13 cellular contexts compared by ENCODE assay signal in the genomic region with DNA sequence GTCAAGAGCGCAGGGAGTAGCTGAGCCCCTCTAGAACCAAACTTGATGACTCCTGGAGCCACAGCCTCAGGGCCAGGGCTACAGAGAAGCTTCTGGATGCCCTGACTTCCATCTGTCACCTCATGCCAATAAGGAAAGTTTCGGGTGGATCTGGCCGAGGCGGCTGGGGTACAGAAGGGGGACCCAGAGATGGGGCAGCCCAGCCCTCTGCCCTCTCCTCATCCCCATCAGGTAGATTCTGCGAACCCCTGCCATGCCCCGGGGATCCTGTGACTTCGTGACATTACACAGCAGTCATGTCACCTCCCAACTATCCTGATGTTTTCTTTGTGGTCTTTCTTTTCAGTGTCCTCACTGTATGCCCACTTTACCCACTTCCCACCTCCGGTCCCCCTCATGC.
"Had no signal": no experiment of that assay in that cellular context is flagged by ENCODE, and none has a peak within 500 bp of the region (broad histone marks: within the 10 kb centered on the region; RNA-seq: fewer than 3 reads in every experiment).

No MANE protein-coding gene starts in this region.

- H3K27ac ChIP-seq: neutrophil, parathyroid adenoma, VCaP had no signal

- H3K9ac ChIP-seq: parathyroid adenoma had no signal

- H3K4me3 Mint-ChIP-seq: activated naive CD4-positive, alpha-beta T cell treated with anti-CD3 and anti-CD28 coated beads, Interleukin-2, amount 50 U/mL, for 24 hours; naive thymus-derived CD8-positive, alpha-beta T cell; stimulated activated naive CD8-positive, alpha-beta T cell treated with anti-CD3 and anti-CD28 coated beads, Interleukin-15, amount 100 ng/mL, for 72 hours had no signal

- H3K4me1 ChIP-seq: parathyroid adenoma had no signal

- H3K27me3 Mint-ChIP-seq: activated naive CD4-positive, alpha-beta T cell treated with anti-CD3 and anti-CD28 coated beads, Interleukin-2, amount 50 U/mL, for 24 hours; naive thymus-derived CD8-positive, alpha-beta T cell; stimulated activated naive CD8-positive, alpha-beta T cell treated with anti-CD3 and anti-CD28 coated beads, Interleukin-15, amount 100 ng/mL, for 72 hours had no signal

- ATAC-seq: left ventricle myocardium superior; naive thymus-derived CD8-positive, alpha-beta T cell; stimulated activated naive CD8-positive, alpha-beta T cell treated with anti-CD3 and anti-CD28 coated beads, Interleukin-15, amount 100 ng/mL, for 72 hours had no signal

- H3K4me1 Mint-ChIP-seq: activated naive CD4-positive, alpha-beta T cell treated with anti-CD3 and anti-CD28 coated beads, Interleukin-2, amount 50 U/mL, for 24 hours; stimulated activated naive CD8-positive, alpha-beta T cell treated with anti-CD3 and anti-CD28 coated beads, Interleukin-15, amount 100 ng/mL, for 72 hours had no signal

- H3K9me3 Mint-ChIP-seq: activated naive CD4-positive, alpha-beta T cell treated with anti-CD3 and anti-CD28 coated beads, Interleukin-2, amount 50 U/mL, for 24 hours; naive thymus-derived CD8-positive, alpha-beta T cell; stimulated activated naive CD8-positive, alpha-beta T cell treated with anti-CD3 and anti-CD28 coated beads, Interleukin-15, amount 100 ng/mL, for 72 hours had no signal

- H3K27me3 ChIP-seq: neutrophil had no signal

- H3K9me3 ChIP-seq: neutrophil had no signal

- H3K27ac Mint-ChIP-seq: activated naive CD4-positive, alpha-beta T cell treated with anti-CD3 and anti-CD28 coated beads, Interleukin-2, amount 50 U/mL, for 24 hours had no signal

- H3K36me3 ChIP-seq: neutrophil had no signal

- DNase-seq: activated CD4-positive, alpha-beta T cell treated with anti-CD3 and anti-CD28 coated beads for 1 hour; activated effector memory CD4-positive, alpha-beta T cell treated with anti-CD3 and anti-CD28 coated beads, Interleukin-2, amount 50 U/mL, for 16 hours; activated T-cell treated with anti-CD3 and anti-CD28 coated beads, Interleukin-2, amount 50 U/mL, for 1 hour; left ventricle myocardium superior; mesenchymal stem cell; stimulated activated naive CD8-positive, alpha-beta T cell treated with anti-CD3 and anti-CD28 coated beads, Interleukin-15, amount 100 ng/mL, for 72 hours; T-helper 2 cell; trophoblast cell had no signal

- H2AFZ ChIP-seq: parathyroid adenoma had no signal
